In genomic region chr18:35038881-35039491, GRCh38 we compare ENCODE assay signal across 8 cellular contexts. TPM values are rescaled to one million over a fixed set of nuclear protein-coding genes. Genes with fewer than 3 reads are reported as not detected.
A peak's percentile ranks its signal among the peaks of the same experiment; 100 is the strongest.
DNase-seq lines count a peak whose midpoint lies in the region; ATAC-seq and TF ChIP-seq lines count a peak whose summit lies in the region.

No MANE protein-coding gene starts in this region.

- no peak overlapping the region for H3K4me3 Mint-ChIP-seq in mesothelial cell of epicardium
- no peak overlapping the region for H3K4me3 Mint-ChIP-seq in chondrocyte (ENCODE audit: unreplicated experiment)
- H3K4me3 Mint-ChIP-seq in progenitor cell of endocrine pancreas (ENCODE audit: low read depth) = no peak overlapping the region

- H3K9me3 Mint-ChIP-seq in mesothelial cell of epicardium (peaks cover 5% of the 10 kb centered on the region), chondrocyte (ENCODE audit: low read depth) (peaks cover 5% of the 10 kb centered on the region), progenitor cell of endocrine pancreas (ENCODE audit: low read depth) (peaks cover 5% of the 10 kb centered on the region)

- H3K27me3 Mint-ChIP-seq in mesothelial cell of epicardium (ENCODE audit: low read depth) (no peaks in the 10 kb centered on the region), chondrocyte (ENCODE audit: low read depth) (no peaks in the 10 kb centered on the region), progenitor cell of endocrine pancreas (no peaks in the 10 kb centered on the region)

- TF ChIP-seq CTCF in mesothelial cell of epicardium (IDR thresholded peaks at IDR 0.05; ENCODE audit: unreplicated experiment) (no peak), chondrocyte (IDR thresholded peaks at IDR 0.05) (no peak), omental fat pad (IDR thresholded peaks at IDR 0.05) (no peak), progenitor cell of endocrine pancreas (IDR thresholded peaks at IDR 0.05; ENCODE audit: unreplicated experiment) (no peak)

- peak; percentile 56 for ATAC-seq in GM18502 (IDR thresholded peaks at IDR 0.05; ENCODE audit: poor library complexity, unreplicated experiment)
- peak; percentile 58 for ATAC-seq in HG02610 (IDR thresholded peaks at IDR 0.05; ENCODE audit: unreplicated experiment)
- ATAC-seq in omental fat pad (ENCODE audit: low FRiP score) = no peak

- no peaks in the 10 kb centered on the region for H3K36me3 Mint-ChIP-seq in mesothelial cell of epicardium
- no peaks in the 10 kb centered on the region for H3K36me3 Mint-ChIP-seq in chondrocyte (ENCODE audit: low read depth)
- no peaks in the 10 kb centered on the region for H3K36me3 Mint-ChIP-seq in progenitor cell of endocrine pancreas (ENCODE audit: insufficient read depth)

- DNase-seq in NAMALWA (ENCODE audit: low spot score) (peak; percentile 74), mesothelial cell of epicardium (ENCODE audit: low spot score in 2 of 2, unreplicated experiment in 2 of 2) (no peak), chondrocyte (ENCODE audit: low spot score) (no peak), T-helper 9 cell (no peak), omental fat pad (ENCODE audit: low spot score) (no peak), progenitor cell of endocrine pancreas (ENCODE audit: low spot score, unreplicated experiment) (no peak)

- H3K27ac Mint-ChIP-seq in mesothelial cell of epicardium = peak overlapping the region; percentile 2
- no peak overlapping the region for H3K27ac Mint-ChIP-seq in chondrocyte (ENCODE audit: unreplicated experiment)
- H3K27ac Mint-ChIP-seq in progenitor cell of endocrine pancreas = no peak overlapping the region

- H3K4me1 Mint-ChIP-seq in mesothelial cell of epicardium (peaks cover 19% of the 10 kb centered on the region), chondrocyte (ENCODE audit: low read depth) (peaks cover 27% of the 10 kb centered on the region), progenitor cell of endocrine pancreas (ENCODE audit: low read depth) (peaks cover 20% of the 10 kb centered on the region)

RNA-seq across cellular contexts. Expression of gene MAPRE2, which starts 2.2 kb away (rescaled TPM):
- total RNA-seq in mesothelial cell of epicardium = 15.8 to 19.6 TPM (median 17.1 TPM) in 3 replicates
- 23.4 to 30.3 TPM (median 26.0 TPM) in 3 replicates for total RNA-seq in chondrocyte
- 10 to 100 TPM; 19.7 to 35.6 (median 24.8) TPM for total RNA-seq in omental fat pad
- total RNA-seq in progenitor cell of endocrine pancreas = 47.9 and 51.8 TPM in 2 replicates
